ENCODE assay signal across 35 cellular contexts in genomic region chr2:26731714-26732113, GRCh38. TPM values are rescaled to one million over a fixed set of nuclear protein-coding genes. Genes with fewer than 3 reads are reported as not detected.
"Had no signal": no experiment of that assay in that cellular context is flagged by ENCODE, and none has a peak within 500 bp of the region (broad histone marks: within the 10 kb centered on the region; RNA-seq: fewer than 3 reads in every experiment).

No MANE protein-coding gene starts in this region.

- H3K27ac ChIP-seq: ascending aorta, breast epithelium, cardiac muscle cell, colonic mucosa, epithelial cell of prostate, esophagus squamous epithelium, gastroesophageal sphincter, heart right ventricle had no signal

- H3K27me3 ChIP-seq: ascending aorta, breast epithelium, cardiac muscle cell, colonic mucosa, gastroesophageal sphincter had no signal

- DNase-seq: activated CD4-positive, alpha-beta T cell treated with anti-CD3 and anti-CD28 coated beads for 48 hours; activated CD4-positive, alpha-beta T cell treated with anti-CD3 and anti-CD28 coated beads, Interleukin-2, amount 50 U/mL, for 1 hour; activated CD4-positive, alpha-beta T cell treated with anti-CD3 and anti-CD28 coated beads, Interleukin-2, amount 50 U/mL, for 48 hours; activated CD8-positive, alpha-beta memory T cell treated with anti-CD3 and anti-CD28 coated beads, Interleukin-2, amount 10 ng/mL, durations not matched to agents 7 days and 5 days; activated CD8-positive, alpha-beta memory T cell treated with anti-CD3 and anti-CD28 coated beads, Interleukin-2, amount 50 U/mL, for 4 hours; activated CD8-positive, alpha-beta T cell treated with anti-CD3 and anti-CD28 coated beads, Interleukin-2, amount 10 ng/mL, durations not matched to agents 7 days and 5 days; activated effector memory CD4-positive, alpha-beta T cell treated with anti-CD3 and anti-CD28 coated beads, Interleukin-2, amount 50 U/mL, for 16 hours; activated naive CD4-positive, alpha-beta T cell treated with anti-CD3 and anti-CD28 coated beads for 36 hours; activated naive CD8-positive, alpha-beta T cell treated with anti-CD3 and anti-CD28 coated beads for 36 hours; activated naive CD8-positive, alpha-beta T cell treated with anti-CD3 and anti-CD28 coated beads, Interleukin-2, amount 50 U/mL, for 24 hours; activated T-cell treated with anti-CD3 and anti-CD28 coated beads, Interleukin-2, amount 50 U/mL, for 1 hour; activated T-cell treated with anti-CD3 and anti-CD28 coated beads, Interleukin-2, amount 50 U/mL, for 48 hours; central memory CD4-positive, alpha-beta T cell; cerebellar nuclear complex; colonic mucosa; effector CD8-positive, alpha-beta T cell; esophagus squamous epithelium; foreskin melanocyte; heart right ventricle; T-helper 1 cell; T-helper 17 cell; T1000 had no signal

- H3K4me1 ChIP-seq: ascending aorta, breast epithelium, colonic mucosa, gastroesophageal sphincter had no signal

- H3K36me3 ChIP-seq: ascending aorta, breast epithelium, cardiac muscle cell, colonic mucosa, esophagus squamous epithelium, heart right ventricle had no signal

- FAIRE-seq: endometrium, endothelial cell of umbilical vein had no signal

- H3K4me3 ChIP-seq: ascending aorta, breast epithelium, cardiac muscle cell, colonic mucosa, esophagus squamous epithelium, gastroesophageal sphincter, heart right ventricle had no signal

- H3K9me3 ChIP-seq: ascending aorta, breast epithelium, colonic mucosa, esophagus squamous epithelium, gastroesophageal sphincter, heart right ventricle had no signal

- ATAC-seq: activated CD8-positive, alpha-beta memory T cell treated with anti-CD3 and anti-CD28 coated beads, Interleukin-2, amount 10 ng/mL, durations not matched to agents 7 days and 5 days; activated CD8-positive, alpha-beta T cell treated with anti-CD3 and anti-CD28 coated beads, Interleukin-2, amount 10 ng/mL, durations not matched to agents 7 days and 5 days; activated naive CD8-positive, alpha-beta T cell treated with anti-CD3 and anti-CD28 coated beads, Interleukin-2, amount 50 U/mL, for 24 hours; gastroesophageal sphincter; heart right ventricle; T-helper 17 cell; WTC11 had no signal

RNA-seq across cellular contexts. Expression of gene KCNK3, which starts 39.2 kb away (rescaled TPM):
- total RNA-seq: activated CD8-positive, alpha-beta memory T cell treated with anti-CD3 and anti-CD28 coated beads for 36 hours; activated CD8-positive, alpha-beta memory T cell treated with anti-CD3 and anti-CD28 coated beads, Interleukin-2, amount 10 ng/mL, durations not matched to agents 7 days and 5 days; activated CD8-positive, alpha-beta T cell treated with anti-CD3 and anti-CD28 coated beads, Interleukin-2, amount 10 ng/mL, durations not matched to agents 7 days and 5 days; activated naive CD4-positive, alpha-beta T cell treated with anti-CD3 and anti-CD28 coated beads for 36 hours; activated naive CD8-positive, alpha-beta T cell treated with anti-CD3 and anti-CD28 coated beads for 36 hours; activated T-helper 1 cell treated with anti-CD3 and anti-CD28 coated beads, Interleukin-12 subunit alpha, Interleukin-12 subunit beta, Interleukin-2, Interleukin-4 antibody, amounts not matched to agents 30 ng/mL and 10 ng/mL and 1 ng/mL, durations not matched to agents 14 hours and 24 hours and 36 hours; activated T-helper 2 cell treated with anti-CD3 and anti-CD28 coated beads, Interferon-gamma antibody, Interleukin-2, Interleukin-4, amounts not matched to agents 10 μg/mL and 5 μg/mL and 100 μg/mL, durations not matched to agents 14 hours and 24 hours and 36 hours; dermis microvascular lymphatic vessel endothelial cell; endothelial cell of umbilical vein; T-helper 17 cell had no signal
- polyA plus RNA-seq: endothelial cell of umbilical vein, fibroblast of lung had no signal

RNA-seq across cellular contexts. Expression of gene CENPA, which starts 54.1 kb away (rescaled TPM):
- total RNA-seq: ascending aorta, gastroesophageal sphincter had no signal
